ENCODE assay signal across 19 cellular contexts in the genomic region with DNA sequence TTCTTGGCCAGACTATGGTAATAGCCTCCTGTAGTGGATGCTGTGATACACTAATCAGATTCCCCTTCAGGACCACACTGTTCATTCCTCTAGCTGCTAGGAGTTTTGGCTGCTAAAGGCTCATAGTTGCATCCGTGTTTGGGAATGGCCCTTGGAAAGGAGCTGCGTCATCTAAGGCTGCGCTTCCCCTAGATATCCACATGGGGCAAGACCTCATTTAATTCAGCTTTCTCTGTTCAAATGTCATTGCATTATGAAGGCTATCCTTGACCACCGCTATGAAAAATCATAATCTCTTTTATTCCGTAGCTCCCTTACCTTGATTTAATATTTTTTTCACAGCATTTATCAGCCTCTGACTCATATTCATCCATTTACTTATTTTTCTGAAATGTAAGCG.
DNase-seq lines count a peak whose midpoint lies in the region; ATAC-seq and TF ChIP-seq lines count a peak whose summit lies in the region.
"Had no signal": no experiment of that assay in that cellular context is flagged by ENCODE, and none has a peak within 500 bp of the region (broad histone marks: within the 10 kb centered on the region; RNA-seq: fewer than 3 reads in every experiment).

No MANE protein-coding gene starts in this region.

- H3K27ac Mint-ChIP-seq in Calu3 (ENCODE audit: unreplicated experiment) = no peak overlapping the region
- H3K27ac Mint-ChIP-seq: brain; IgD-negative memory B cell; natural killer cell; T-helper 2 cell treated with Interferon-gamma antibody and Interleukin-4, amounts not matched to agents 5 μg/mL and 100 μg/mL, for 36 hours had no signal

- no peak overlapping the region for H3K4me3 Mint-ChIP-seq in Calu3 (ENCODE audit: low read depth, unreplicated experiment)
- H3K4me3 Mint-ChIP-seq: brain; IgD-negative memory B cell; natural killer cell; T-helper 2 cell treated with Interferon-gamma antibody and Interleukin-4, amounts not matched to agents 5 μg/mL and 100 μg/mL, for 36 hours had no signal

- no peak overlapping the region for H3K27ac ChIP-seq in VCaP
- H3K27ac ChIP-seq: tibial nerve had no signal

- H3K4me1 Mint-ChIP-seq in Calu3 (ENCODE audit: low read depth, unreplicated experiment) = no peaks in the 10 kb centered on the region
- H3K4me1 Mint-ChIP-seq: brain, IgD-negative memory B cell, natural killer cell had no signal

- no peak overlapping the region for H3K4me3 ChIP-seq in LNCaP clone FGC (ENCODE audit: low read depth, low read length)
- H3K4me3 ChIP-seq: tibial nerve had no signal

- no peaks in the 10 kb centered on the region for H3K36me3 Mint-ChIP-seq in Calu3 (ENCODE audit: insufficient read depth, unreplicated experiment)
- H3K36me3 Mint-ChIP-seq: brain, natural killer cell had no signal

- DNase-seq in ELR (ENCODE audit: low read depth) (peak; percentile 19), LNCaP clone FGC (ENCODE audit: low read depth) (no peak), iPS-NIHi11 (ENCODE audit: low spot score) (peak; percentile 16), Calu3 (no peak), KBM-7 (no peak)
- DNase-seq: cortex of kidney; foreskin melanocyte; HCEC 1CT; natural killer cell; NCI-H1694 treated with DMSO at 0.1 percent for 48 hours; SIG-M5; stimulated activated naive CD8-positive, alpha-beta T cell treated with anti-CD3 and anti-CD28 coated beads, Interleukin-15, Interleukin-2, amounts not matched to agents 100 U/mL and 50 U/mL, for 24 hours had no signal

- H3K27me3 Mint-ChIP-seq in Calu3 (ENCODE audit: unreplicated experiment) = peaks cover 26% of the 10 kb centered on the region
- H3K27me3 Mint-ChIP-seq: IgD-negative memory B cell had no signal

- CTCF ChIA-PET in Calu3 (lab: Charles Lee) = no interaction called here

- in situ Hi-C loops in KBM-7 (cut with MboI; ENCODE audit: low pct_unique_long_range_greater_than_20kb, low sequenced_read_pairs) = no loop called here

- no TSS peak for BruUV-seq in Calu3 (replicated peaks; lab: Mats Ljungman, UMichigan)

- peaks cover 3% of the 10 kb centered on the region for H3K9me3 Mint-ChIP-seq in Calu3 (ENCODE audit: low read depth, unreplicated experiment)
- H3K9me3 Mint-ChIP-seq: natural killer cell; T-helper 2 cell treated with Interferon-gamma antibody and Interleukin-4, amounts not matched to agents 5 μg/mL and 100 μg/mL, for 36 hours had no signal

- intact Hi-C loops in Calu3 (cut with micrococcal nuclease; ENCODE audit: unreplicated experiment) = no loop called here

- no peak for ATAC-seq in HG03280 (IDR thresholded peaks at IDR 0.05; ENCODE audit: unreplicated experiment)
- ATAC-seq in GM19324 (IDR thresholded peaks at IDR 0.05; ENCODE audit: low FRiP score, unreplicated experiment) = no peak
- ATAC-seq: natural killer cell; stimulated activated naive CD8-positive, alpha-beta T cell treated with anti-CD3 and anti-CD28 coated beads, Interleukin-15, Interleukin-2, amounts not matched to agents 100 U/mL and 50 U/mL, for 24 hours had no signal

- peak; percentile 33; the same call in 1 of the 2 replicates for TF ChIP-seq CTCF in LNCaP clone FGC (IDR thresholded peaks at IDR 0.05; ENCODE audit: control insufficient read depth, extremely low read depth, insufficient read depth)
- 0 out of 2 replicates have a peak, but pooled peaks have one; percentile 16 for TF ChIP-seq CTCF in VCaP (conservative IDR thresholded peaks at IDR 0.05)
- no peak for TF ChIP-seq CTCF in Calu3 (IDR thresholded peaks at IDR 0.05; ENCODE audit: unreplicated experiment)

Comparison
In these comparisons a context has a peak if more than half of its experiments do, and no peak if none do; other contexts are left out.
1. DNase-seq: peak in ELR (single experiment) and iPS-NIHi11 (single experiment); none in LNCaP clone FGC (single experiment), Calu3 (single experiment) and KBM-7 (single experiment).